Comparison of ENCODE assay signal across 8 cellular contexts in genomic region chr7:75914655-75915415, GRCh38. TPM values are rescaled to one million over a fixed set of nuclear protein-coding genes. Genes with fewer than 3 reads are reported as not detected.
DNase-seq lines count a peak whose midpoint lies in the region; TF ChIP-seq lines count a peak whose summit lies in the region.

POR (plus strand) TSS chr7:75915155; CDS start chr7:75954002, 38,847 bp downstream.

- H3K27ac ChIP-seq in MM.1S (ENCODE audit: low read length) (peak within 1 kb of the TSS; percentile 47; the same call in 1 of the 2 replicates), neural progenitor cell (peak within 1 kb of the TSS; percentile 57), stomach smooth muscle (ENCODE audit: low read length) (peak within 1 kb of the TSS; percentile 74)

- DNase-seq in G401 (ENCODE audit: low spot score) (peak; percentile 91), HAP-1 (ENCODE audit: low spot score in 2 of 2) (peak; percentile 85 to 95), MM.1S (peak; percentile 94), SHP77 treated with DMSO at 0.1 percent for 48 hours (lab: John Stamatoyannopoulos, UW) (peak; percentile 69), activated gamma-delta T cell treated with Interleukin-2 at 50 U/mL for 16 hours (peak; percentile 98), fibroblast of villous mesenchyme (ENCODE audit: low read depth) (peak; percentile 95), neural progenitor cell (ENCODE audit: low spot score) (peak; percentile 94)

- peak within 1 kb of the TSS; percentile 91 for H3K4me3 ChIP-seq in HAP-1
- peak within 1 kb of the TSS; percentile 100 for H3K4me3 ChIP-seq in MM.1S (ENCODE audit: low read length)
- peak within 1 kb of the TSS; percentile 95 for H3K4me3 ChIP-seq in fibroblast of villous mesenchyme (ENCODE audit: low read depth, low read length)
- peak within 1 kb of the TSS; percentile 75 for H3K4me3 ChIP-seq in neural progenitor cell
- H3K4me3 ChIP-seq in stomach smooth muscle (ENCODE audit: low read length in 2 of 2) = peak within 1 kb of the TSS; percentile 96 to 97

- no peaks in the 10 kb centered on the region for H3K9me2 ChIP-seq in MM.1S (replicated peaks; ENCODE audit: insufficient read depth, low read length)

- no peak for TF ChIP-seq CTCF in MM.1S (IDR thresholded peaks at IDR 0.05; ENCODE audit: low read length)
- no peak for TF ChIP-seq CTCF in fibroblast of villous mesenchyme (IDR thresholded peaks at IDR 0.05; ENCODE audit: insufficient read depth, low read depth, low read length)
- TF ChIP-seq CTCF in neural progenitor cell (IDR thresholded peaks at IDR 0.05) = no peak

- H3K27ac Mint-ChIP-seq in neural progenitor cell = peak within 1 kb of the TSS; percentile 83

- H3K4me1 ChIP-seq in HAP-1 (peaks cover 6% of the 10 kb centered on the region), MM.1S (ENCODE audit: low read length) (0 out of 2 replicates have a peak, but pooled peaks cover 2% of the 10 kb centered on the region), neural progenitor cell (peaks cover 12% of the 10 kb centered on the region), stomach smooth muscle (ENCODE audit: control insufficient read depth, insufficient read depth, low read length) (peaks cover 22% of the 10 kb centered on the region)

- H3K9me3 Mint-ChIP-seq in neural progenitor cell = no peaks in the 10 kb centered on the region

- H3K4me2 ChIP-seq in MM.1S (ENCODE audit: low read depth, low read length) = peak within 1 kb of the TSS; percentile 100
- H3K4me2 ChIP-seq in neural progenitor cell = peak within 1 kb of the TSS; percentile 93

- H3F3A ChIP-seq in MM.1S (ENCODE audit: insufficient read depth, low read length) (0 out of 2 replicates have a peak, but pooled peaks cover 3% of the 10 kb centered on the region), neural progenitor cell (ENCODE audit: low read depth) (peaks cover 8% of the 10 kb centered on the region)

- peaks cover 30% of the 10 kb centered on the region for H3K4me1 Mint-ChIP-seq in neural progenitor cell

- H3K36me3 Mint-ChIP-seq in neural progenitor cell = peaks cover 6% of the 10 kb centered on the region

- H4K20me1 ChIP-seq in MM.1S (ENCODE audit: insufficient read depth, low read length) (no peaks in the 10 kb centered on the region), neural progenitor cell (ENCODE audit: low read depth) (peaks cover 27% of the 10 kb centered on the region)

- peak within 1 kb of the TSS; percentile 96 for H3K4me3 Mint-ChIP-seq in neural progenitor cell

- no peaks in the 10 kb centered on the region for H3K36me3 ChIP-seq in HAP-1 (replicated peaks)
- no peaks in the 10 kb centered on the region for H3K36me3 ChIP-seq in MM.1S (replicated peaks; ENCODE audit: insufficient read depth, low read length)
- H3K36me3 ChIP-seq in neural progenitor cell = no peaks in the 10 kb centered on the region
- no peaks in the 10 kb centered on the region for H3K36me3 ChIP-seq in stomach smooth muscle (ENCODE audit: control insufficient read depth in 2 of 2, insufficient read depth in 2 of 2, low read length in 2 of 2)

- H3K27me3 ChIP-seq in HAP-1 (ENCODE audit: low read depth) (no peaks in the 10 kb centered on the region), MM.1S (replicated peaks; ENCODE audit: insufficient read depth, low read length) (no peaks in the 10 kb centered on the region), neural progenitor cell (no peaks in the 10 kb centered on the region), stomach smooth muscle (ENCODE audit: control insufficient read depth in 1 of 2, insufficient read depth in 2 of 2, low read length in 2 of 2) (no peaks in the 10 kb centered on the region)

- peaks cover 2% of the 10 kb centered on the region for H3K27me3 Mint-ChIP-seq in neural progenitor cell (ENCODE audit: insufficient read depth, low read depth)

- H3K9ac ChIP-seq in MM.1S (ENCODE audit: low read length) = peak within 1 kb of the TSS; percentile 89
- H3K9ac ChIP-seq in neural progenitor cell = peak within 1 kb of the TSS; percentile 68
- H3K9ac ChIP-seq in stomach smooth muscle (ENCODE audit: low read length in 2 of 2) = peak within 1 kb of the TSS; percentile 87 to 96

- in situ Hi-C loops in G401 (cut with HindIII; ENCODE audit: low sequenced_read_pairs) (no loop called here), HAP-1 (cut with MboI; ENCODE audit: low sequenced_read_pairs) (no loop called here)

- H3K9me3 ChIP-seq in HAP-1 (no peaks in the 10 kb centered on the region), MM.1S (replicated peaks; ENCODE audit: insufficient read depth, low read length) (no peaks in the 10 kb centered on the region), neural progenitor cell (ENCODE audit: low read depth) (no peaks in the 10 kb centered on the region), stomach smooth muscle (ENCODE audit: control insufficient read depth in 2 of 2, low read length in 2 of 2) (no peaks in the 10 kb centered on the region)

- H2AFZ ChIP-seq in MM.1S (ENCODE audit: low read length) (peak within 1 kb of the TSS; percentile 93), neural progenitor cell (replicated peaks) (peak within 1 kb of the TSS; percentile 90)

- H3K79me2 ChIP-seq in MM.1S (ENCODE audit: low read length) (peaks cover 45% of the 10 kb centered on the region), neural progenitor cell (ENCODE audit: low read depth) (peaks cover 47% of the 10 kb centered on the region)

RNA-seq across cellular contexts. Expression of gene POR, which starts in this region (rescaled TPM):
- 44.1 and 73.3 TPM in 2 replicates for total RNA-seq in G401 (2014; rRNA removed; shearing (Covaris generic))
- total RNA-seq in fibroblast of villous mesenchyme = 77.0 and 90.7 TPM in 2 replicates
- 38.6 and 61.0 TPM in 2 replicates for total RNA-seq in neural progenitor cell (ENCODE audit: low replicate concordance)

Comparison
In these comparisons a context has a peak if more than half of its experiments do, and no peak if none do; other contexts are left out.
1. Peak in every context shown above with its lines: DNase-seq, H3K4me3 ChIP-seq and H3K27ac ChIP-seq.